10 cellular contexts compared by ENCODE assay signal in the genomic region with DNA sequence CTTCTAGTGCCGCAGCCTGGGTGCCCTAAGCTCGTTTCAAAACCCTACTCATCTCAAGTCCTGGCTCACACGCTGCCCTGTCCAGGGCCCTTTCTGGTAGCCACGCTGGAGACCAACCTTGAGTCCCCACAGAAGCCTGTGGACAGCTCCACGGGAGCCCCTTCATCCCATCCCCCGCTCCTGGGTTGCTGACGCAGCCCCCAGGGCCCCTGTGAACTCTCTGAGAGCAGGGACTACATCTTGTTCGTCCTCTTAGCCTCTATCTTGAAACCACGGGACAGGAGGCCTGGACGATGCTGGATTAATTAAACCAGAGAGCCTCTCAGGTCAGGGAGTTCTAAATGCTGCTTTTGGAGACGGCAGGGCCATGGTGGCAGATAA. TPM values are rescaled to one million over a fixed set of nuclear protein-coding genes. Genes with fewer than 3 reads are reported as not detected.
DNase-seq lines count a peak whose midpoint lies in the region; ATAC-seq and TF ChIP-seq lines count a peak whose summit lies in the region.
"Had no signal": no experiment of that assay in that cellular context is flagged by ENCODE, and none has a peak within 500 bp of the region (broad histone marks: within the 10 kb centered on the region; RNA-seq: fewer than 3 reads in every experiment).

No MANE protein-coding gene starts in this region.

- TF ChIP-seq CTCF in cardiac fibroblast (IDR thresholded peaks at IDR 0.05; ENCODE audit: low read depth, low read length): no peak

- H3K4me3 ChIP-seq in HUES64 (ENCODE audit: low read length) (no peak overlapping the region), cardiac fibroblast (replicated peaks in 1 of 2; ENCODE audit: low read depth in 2 of 2, low read length in 2 of 2) (peak overlapping the region; percentile 21), SJCRH30 (no peak overlapping the region)

- H3K27me3 ChIP-seq in HUES64 (ENCODE audit: insufficient read depth, low read length) (no peaks in the 10 kb centered on the region), layer of hippocampus (ENCODE audit: control insufficient read depth, insufficient read depth, low read length) (no peaks in the 10 kb centered on the region), SJCRH30 (no peaks in the 10 kb centered on the region)

- H3K4me1 ChIP-seq in HUES64 (ENCODE audit: insufficient read depth, low read length) (peaks cover 36% of the 10 kb centered on the region), SJCRH30 (peaks cover 2% of the 10 kb centered on the region; the same call in 1 of the 2 replicates)

- ATAC-seq in stimulated activated naive B cell treated with anti-CD40 and anti-IgM and Interleukin-4, amounts not matched to agents 10 μg/mL and 1 μg/mL and 100 μg/mL, for 72 hours (replicated peaks): no peak
- ATAC-seq: Panc1 had no signal

- no peak for DNase-seq in cardiac fibroblast (ENCODE audit: low read depth in 2 of 2)
- no peak for DNase-seq in stimulated activated naive B cell treated with anti-CD40 and anti-IgM and Interleukin-4, amounts not matched to agents 10 μg/mL and 1 μg/mL and 100 μg/mL, for 72 hours
- no peak for DNase-seq in SJCRH30
- no peak for DNase-seq in NCI-H1092 (lab: John Stamatoyannopoulos, UW)
- no peak for DNase-seq in amniotic stem cell (lab: John Stamatoyannopoulos, UW)
- DNase-seq in KG1 (lab: John Stamatoyannopoulos, UW): no peak

- WGBS in HUES64: 71% methylated on average over 11 of the region's 11 CpGs

- no peak overlapping the region for H3K4me3 Mint-ChIP-seq in stimulated activated naive B cell treated with anti-CD40 and anti-IgM and Interleukin-4, amounts not matched to agents 10 μg/mL and 1 μg/mL and 100 μg/mL, for 72 hours
- H3K4me3 Mint-ChIP-seq: IgD-negative memory B cell had no signal

- H3K27ac ChIP-seq in HUES64 (ENCODE audit: low read depth, low read length) (peak overlapping the region; percentile 50), layer of hippocampus (ENCODE audit: low read depth, low read length) (peak overlapping the region; percentile 53), SJCRH30 (no peak overlapping the region)

- peaks cover 38 to 43% of the 10 kb centered on the region in 2 donors for H3K36me3 Mint-ChIP-seq in stimulated activated naive B cell treated with anti-CD40 and anti-IgM and Interleukin-4, amounts not matched to agents 10 μg/mL and 1 μg/mL and 100 μg/mL, for 72 hours

- peaks cover 20 to 70% of the 10 kb centered on the region in 2 donors for H3K4me1 Mint-ChIP-seq in stimulated activated naive B cell treated with anti-CD40 and anti-IgM and Interleukin-4, amounts not matched to agents 10 μg/mL and 1 μg/mL and 100 μg/mL, for 72 hours

- H3K27ac Mint-ChIP-seq in stimulated activated naive B cell treated with anti-CD40 and anti-IgM and Interleukin-4, amounts not matched to agents 10 μg/mL and 1 μg/mL and 100 μg/mL, for 72 hours: peak overlapping the region; percentile 37
- H3K27ac Mint-ChIP-seq: IgD-negative memory B cell had no signal

- H3K9me3 ChIP-seq in HUES64 (ENCODE audit: insufficient read depth, low read depth, low read length): no peaks in the 10 kb centered on the region
- H3K9me3 ChIP-seq in SJCRH30 (replicated peaks): no peaks in the 10 kb centered on the region

- H3K9ac ChIP-seq in HUES64 (ENCODE audit: low read depth, low read length): peak overlapping the region; percentile 8; the same call in 1 of the 2 replicates

- no peaks in the 10 kb centered on the region for H3K27me3 Mint-ChIP-seq in stimulated activated naive B cell treated with anti-CD40 and anti-IgM and Interleukin-4, amounts not matched to agents 10 μg/mL and 1 μg/mL and 100 μg/mL, for 72 hours
- H3K27me3 Mint-ChIP-seq: IgD-negative memory B cell had no signal

- H3K36me3 ChIP-seq in HUES64 (ENCODE audit: insufficient read depth, low read length) (peaks cover 35% of the 10 kb centered on the region), SJCRH30 (peaks cover 7% of the 10 kb centered on the region)

- H3K9me3 Mint-ChIP-seq in stimulated activated naive B cell treated with anti-CD40 and anti-IgM and Interleukin-4, amounts not matched to agents 10 μg/mL and 1 μg/mL and 100 μg/mL, for 72 hours: no peaks in the 10 kb centered on the region
- H3K9me3 Mint-ChIP-seq: IgD-negative memory B cell had no signal

RNA-seq across cellular contexts. Expression of a gene that starts 7.4 kb away (rescaled TPM):
- 26.7 TPM for polyA plus RNA-seq in HUES64 (2013, experiment 1 of 2)
- polyA plus RNA-seq in HUES64 (2013, experiment 2 of 2): 30.2 TPM
- 23.3 and 23.8 TPM in 2 replicates for total RNA-seq in SJCRH30 (2014; rRNA removed; shearing (Covaris generic))

Comparison
In these comparisons a context has a peak if more than half of its experiments do, and no peak if none do; other contexts are left out.
1. H3K4me3 ChIP-seq: peak in cardiac fibroblast (2 of 2); none in HUES64 (single experiment) and SJCRH30 (single experiment).